Comparison of ENCODE assay signal across 17 cellular contexts in the genomic region with DNA sequence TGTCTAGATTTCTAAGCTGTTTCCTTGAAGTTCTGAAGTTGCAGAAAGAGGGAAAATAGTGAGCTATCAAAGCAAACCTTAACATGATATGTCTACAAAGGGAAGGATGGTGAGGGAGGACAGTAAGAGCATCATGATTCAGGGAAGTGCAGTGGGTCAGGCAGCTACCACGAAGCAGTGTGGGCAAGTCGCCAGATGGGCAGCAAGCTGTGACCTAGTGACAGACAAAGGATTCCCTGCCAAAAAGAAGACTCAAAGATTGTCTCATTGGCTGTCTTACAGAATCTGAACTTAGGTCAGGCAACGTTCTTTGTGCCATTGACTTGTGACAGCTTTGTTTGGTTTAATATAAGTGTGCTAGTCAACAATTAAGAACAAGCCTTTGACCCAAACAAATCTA.
DNase-seq lines count a peak whose midpoint lies in the region; ATAC-seq, FAIRE-seq and TF ChIP-seq lines count a peak whose summit lies in the region.
"Had no signal": no experiment of that assay in that cellular context is flagged by ENCODE, and none has a peak within 500 bp of the region (broad histone marks: within the 10 kb centered on the region; RNA-seq: fewer than 3 reads in every experiment).

No MANE protein-coding gene starts in this region.

- H3K9me3 ChIP-seq in kidney (ENCODE audit: control insufficient read depth in 1 of 2, low read length in 2 of 2) (no peaks in the 10 kb centered on the region), esophagus squamous epithelium (no peaks in the 10 kb centered on the region)

- H3K9ac ChIP-seq in kidney (ENCODE audit: low read length in 2 of 2) = no peak overlapping the region

- H3K4me3 ChIP-seq in kidney (ENCODE audit: low read length in 2 of 2) = no peak overlapping the region
- H3K4me3 ChIP-seq in esophagus squamous epithelium = no peak overlapping the region
- H3K4me3 ChIP-seq: GM12878 had no signal

- H3K36me3 ChIP-seq in kidney (ENCODE audit: control insufficient read depth in 1 of 2, insufficient read depth in 2 of 2, low read length in 2 of 2) = no peaks in the 10 kb centered on the region
- no peaks in the 10 kb centered on the region for H3K36me3 ChIP-seq in esophagus squamous epithelium

- ATAC-seq in left ventricle myocardium superior (no peak), GM18520 (IDR thresholded peaks at IDR 0.05; ENCODE audit: unreplicated experiment) (no peak)
- ATAC-seq: GM12878 had no signal

- no peak for TF ChIP-seq CTCF in kidney (IDR thresholded peaks at IDR 0.05; ENCODE audit: borderline replicate concordance, extremely low read depth, insufficient read depth)
- no peak for TF ChIP-seq CTCF in esophagus squamous epithelium (IDR thresholded peaks at IDR 0.05)

- DNase-seq in DMS53 (lab: John Stamatoyannopoulos, UW) (peak; percentile 2), DMS53 treated with DMSO at 0.1 percent for 48 hours (lab: John Stamatoyannopoulos, UW; ENCODE audit: unreplicated experiment) (no peak), left ventricle myocardium superior (peak; percentile 47), cardiac septum (ENCODE audit: low spot score) (no peak), kidney (peak; percentile 83), esophagus squamous epithelium (lab: John Stamatoyannopoulos, UW) (no peak)
- no peak for DNase-seq in activated CD4-positive, alpha-beta T cell treated with anti-CD3 and anti-CD28 coated beads for 1 hour
- DNase-seq: 8988T, C1 segment of cervical spinal cord, DMS79, H7, IMR-90, Kasumi-1, NCI-H1436 treated with DMSO at 0.1 percent for 48 hours, NCI-H510A had no signal

- no peak for TF ChIP-seq POLR2A in esophagus squamous epithelium (IDR thresholded peaks at IDR 0.05)

- intact Hi-C loops in left ventricle myocardium superior (cut with micrococcal nuclease) = no loop called here
- intact Hi-C loops in cardiac septum (cut with DNase I) = no loop called here
- intact Hi-C loops in kidney (cut with DNase I) = no loop called here
- intact Hi-C loops in esophagus squamous epithelium (cut with DNase I) = no loop called here

- H3K27ac ChIP-seq in kidney (ENCODE audit: low read depth in 2 of 2, low read length in 2 of 2) (no peak overlapping the region), esophagus squamous epithelium (no peak overlapping the region)

- H3K4me1 ChIP-seq in kidney (ENCODE audit: control insufficient read depth in 1 of 2, insufficient read depth in 1 of 2, low read depth in 1 of 2, low read length in 2 of 2) = no peaks in the 10 kb centered on the region
- no peaks in the 10 kb centered on the region for H3K4me1 ChIP-seq in esophagus squamous epithelium

- WGBS in esophagus squamous epithelium, 2 donors = 35 to 52% methylated on average over 3 of the region's 3 CpGs

- no peaks in the 10 kb centered on the region for H3K27me3 ChIP-seq in esophagus squamous epithelium

- FAIRE-seq in kidney (lab: Jason Lieb, UNC) = no peak
- FAIRE-seq: GM12878 had no signal

Comparison
In these comparisons a context has a peak if more than half of its experiments do, and no peak if none do; other contexts are left out.
1. DNase-seq: peak in DMS53 (single experiment), left ventricle myocardium superior (single experiment) and kidney (single experiment); none in DMS53 treated with DMSO at 0.1 percent for 48 hours (single experiment), cardiac septum (single experiment), activated CD4-positive, alpha-beta T cell treated with anti-CD3 and anti-CD28 coated beads for 1 hour (single experiment) and esophagus squamous epithelium (single experiment).